4 cellular contexts compared by ENCODE assay signal in the genomic region with DNA sequence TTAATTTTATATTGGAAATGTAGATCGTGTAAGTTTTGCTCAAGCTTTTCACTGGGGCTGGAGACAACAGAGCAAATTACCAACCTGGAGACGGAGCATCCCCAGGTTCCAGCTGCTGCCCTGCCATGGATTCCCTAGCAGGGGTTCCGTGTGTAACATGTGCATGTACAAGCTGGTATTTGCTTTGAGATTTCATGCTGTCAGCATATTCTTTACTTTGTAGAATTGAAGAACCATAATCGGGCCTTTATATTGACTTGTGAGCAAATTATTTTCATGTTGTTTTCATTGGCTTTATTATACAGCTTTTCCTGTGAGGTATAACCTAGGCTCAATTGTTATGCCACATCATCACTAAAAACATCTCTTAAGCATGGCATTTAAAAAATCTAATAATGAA.
A peak's percentile ranks its signal among the peaks of the same experiment; 100 is the strongest.
TF ChIP-seq lines count a peak whose summit lies in the region.

No MANE protein-coding gene starts in this region.

TF ChIP-seq in HepG2, 621 proteins besides CTCF, POLR2A, EP300 and RAD21:
- TF ChIP-seq ZFP36L2 (CRISPR knock-in tag; IDR thresholded peaks at IDR 0.05) (no peak), KDM6A (CRISPR knock-in tag; IDR thresholded peaks at IDR 0.05; ENCODE audit: low read depth) (no peak), RXRA (CRISPR knock-in tag; IDR thresholded peaks at IDR 0.05) (no peak), ELF3 (CRISPR knock-in tag; IDR thresholded peaks at IDR 0.05) (no peak), MAFF (IDR thresholded peaks at IDR 0.05; ENCODE audit: low read depth, low read length) (peak; percentile 77), ZNF766 (CRISPR knock-in tag; IDR thresholded peaks at IDR 0.05; ENCODE audit: borderline replicate concordance) (no peak), MAFK (conservative IDR thresholded peaks at IDR 0.05 in 1 of 2, IDR thresholded peaks at IDR 0.05 in 1 of 2; ENCODE audit: low read length in 2 of 2) (peak; percentile 57 to 79)
- TF ChIP-seq, protein P1, sequence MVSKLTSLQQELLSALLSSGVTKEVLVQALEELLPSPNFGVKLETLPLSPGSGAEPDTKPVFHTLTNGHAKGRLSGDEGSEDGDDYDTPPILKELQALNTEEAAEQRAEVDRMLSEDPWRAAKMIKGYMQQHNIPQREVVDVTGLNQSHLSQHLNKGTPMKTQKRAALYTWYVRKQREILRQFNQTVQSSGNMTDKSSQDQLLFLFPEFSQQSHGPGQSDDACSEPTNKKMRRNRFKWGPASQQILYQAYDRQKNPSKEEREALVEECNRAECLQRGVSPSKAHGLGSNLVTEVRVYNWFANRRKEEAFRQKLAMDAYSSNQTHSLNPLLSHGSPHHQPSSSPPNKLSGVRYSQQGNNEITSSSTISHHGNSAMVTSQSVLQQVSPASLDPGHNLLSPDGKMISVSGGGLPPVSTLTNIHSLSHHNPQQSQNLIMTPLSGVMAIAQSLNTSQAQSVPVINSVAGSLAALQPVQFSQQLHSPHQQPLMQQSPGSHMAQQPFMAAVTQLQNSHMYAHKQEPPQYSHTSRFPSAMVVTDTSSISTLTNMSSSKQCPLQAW (CRISPR knock-in tag; IDR thresholded peaks at IDR 0.05): no peak
- TF ChIP-seq, protein P2, sequence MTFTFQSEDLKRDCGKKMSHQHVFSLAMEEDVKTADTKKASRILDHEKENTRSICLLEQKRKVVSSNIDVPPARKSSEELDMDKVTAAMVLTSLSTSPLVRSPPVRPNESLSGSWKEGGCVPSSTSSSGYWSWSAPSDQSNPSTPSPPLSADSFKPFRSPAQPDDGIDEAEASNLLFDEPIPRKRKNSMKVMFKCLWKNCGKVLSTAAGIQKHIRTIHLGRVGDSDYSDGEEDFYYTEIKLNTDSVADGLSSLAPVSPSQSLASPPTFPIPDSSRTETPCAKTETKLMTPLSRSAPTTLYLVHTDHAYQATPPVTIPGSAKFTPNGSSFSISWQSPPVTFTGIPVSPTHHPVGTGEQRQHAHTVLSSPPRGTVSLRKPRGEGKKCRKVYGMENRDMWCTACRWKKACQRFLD (CRISPR knock-in tag; IDR thresholded peaks at IDR 0.05; ENCODE audit: borderline replicate concordance): no peak

TF ChIP-seq in A549, 52 proteins besides CTCF, POLR2A, EP300 and RAD21:
- TF ChIP-seq TP53 (CRISPR knock-in tag; IDR thresholded peaks at IDR 0.05) (no peak), HOXA7 (CRISPR knock-in tag; IDR thresholded peaks at IDR 0.05) (no peak), MAX (IDR thresholded peaks at IDR 0.05) (no peak), MAFK (IDR thresholded peaks at IDR 0.05; ENCODE audit: partially characterized antibody) (peak; percentile 70), CEBPB (IDR thresholded peaks at IDR 0.05) (no peak), HOXB5 (CRISPR knock-in tag; IDR thresholded peaks at IDR 0.05) (no peak), FOSB (CRISPR knock-in tag; IDR thresholded peaks at IDR 0.05) (no peak)

TF ChIP-seq in IMR-90, 13 proteins besides CTCF, POLR2A, EP300 and RAD21:
- TF ChIP-seq MAFK (IDR thresholded peaks at IDR 0.05; ENCODE audit: low read depth, low read length) (0 out of 2 replicates have a peak, but pooled peaks have one; percentile 44), ELK1 (IDR thresholded peaks at IDR 0.05; ENCODE audit: borderline replicate concordance, low read depth, low read length) (no peak)

TF ChIP-seq in K562, 482 proteins besides CTCF, POLR2A, EP300 and RAD21:
- TF ChIP-seq MAFF (IDR thresholded peaks at IDR 0.05; ENCODE audit: low read length) (0 out of 2 replicates have a peak, but pooled peaks have one; percentile 5), FOS (IDR thresholded peaks at IDR 0.05; ENCODE audit: extremely low read depth, insufficient read length) (no peak)
